8 cellular contexts compared by ENCODE assay signal in the genomic region with DNA sequence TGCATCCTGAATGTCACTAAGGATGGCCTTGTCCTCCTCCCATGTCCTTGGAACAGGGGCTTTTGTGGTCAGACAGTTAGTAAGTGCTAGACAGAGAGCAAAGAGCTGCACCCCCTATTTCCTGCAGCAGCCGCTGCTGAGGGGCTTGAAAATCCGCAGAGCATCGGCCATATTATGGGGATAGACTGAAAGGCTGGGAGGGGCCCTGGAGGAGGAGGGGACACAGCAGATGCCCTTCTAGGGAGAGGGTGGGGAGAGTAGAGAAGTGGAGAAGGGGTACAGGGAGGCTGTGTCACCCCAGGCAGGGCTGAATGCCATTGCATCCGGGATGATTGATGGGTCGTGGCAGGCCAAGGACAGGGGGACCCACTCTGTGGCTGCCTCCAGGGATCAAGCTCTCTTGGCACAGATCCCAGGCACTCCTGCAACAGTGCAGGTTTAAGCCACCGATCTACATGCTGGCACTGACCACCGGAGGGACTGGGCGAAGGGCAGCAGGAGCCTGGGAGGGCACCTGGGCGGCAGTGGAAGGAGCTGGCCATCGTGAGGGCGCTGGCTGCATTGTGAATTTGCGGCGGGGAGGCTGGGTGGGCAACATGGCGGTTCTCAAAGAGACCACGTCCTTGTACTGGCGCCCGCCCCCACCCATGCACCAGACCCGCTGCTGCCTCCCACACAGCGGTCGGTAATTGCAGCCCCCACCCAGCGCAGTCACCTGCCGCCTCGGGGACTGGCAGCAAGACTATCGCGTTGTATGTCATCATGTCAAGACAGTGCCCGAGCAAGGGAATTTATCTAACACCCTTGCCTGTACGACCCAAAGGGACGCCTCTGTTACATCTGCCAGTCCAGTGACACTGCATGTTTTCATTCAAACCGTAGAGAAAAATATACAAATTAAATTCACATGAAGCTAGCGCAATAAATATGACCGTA. TPM values are rescaled to one million over a fixed set of nuclear protein-coding genes. Genes with fewer than 3 reads are reported as not detected.
A peak's percentile ranks its signal among the peaks of the same experiment; 100 is the strongest.
DNase-seq lines count a peak whose midpoint lies in the region; ATAC-seq and TF ChIP-seq lines count a peak whose summit lies in the region.
"Not testable (repeated sequence)": the region's sequence is repeated elsewhere in the genome, so short reads cannot be mapped to it uniquely, and the experiment has no call there.

No MANE protein-coding gene starts in this region.

- POLR2A ChIA-PET in activated CD4-positive, alpha-beta memory T cell treated with anti-CD3 and anti-CD28 coated beads, Interleukin-2, amount 10 ng/mL, durations not matched to agents 7 days and 5 days (lab: Charles Lee), result interaction anchor here (1.0 to 1.3 kb wide), 4 partner anchors 10 to 103 kb away, joined by 3 to 4 read pairs (median 4); a partner anchor contains a TSS

- peaks cover 40% of the 10 kb centered on the region for H3K27me3 Mint-ChIP-seq in activated CD4-positive, alpha-beta memory T cell treated with anti-CD3 and anti-CD28 coated beads, Interleukin-2, amount 10 ng/mL, durations not matched to agents 7 days and 5 days
- H3K27me3 Mint-ChIP-seq in natural killer cell (ENCODE audit: low read depth in 2 of 2), result peaks cover 8 to 12% of the 10 kb centered on the region in 2 donors
- peaks cover 18% of the 10 kb centered on the region for H3K27me3 Mint-ChIP-seq in stimulated activated naive CD8-positive, alpha-beta T cell treated with anti-CD3 and anti-CD28 coated beads, Interleukin-15, amount 100 ng/mL, for 72 hours

- CTCF ChIA-PET in activated CD4-positive, alpha-beta memory T cell treated with anti-CD3 and anti-CD28 coated beads, Interleukin-2, amount 10 ng/mL, durations not matched to agents 7 days and 5 days (lab: Charles Lee), result interaction anchor here (0.5 to 2.1 kb wide), 29 partner anchors 8 to 587 kb away, joined by 3 to 17 read pairs (median 4); a partner anchor contains a TSS

- not testable (repeated sequence) for H3K9me3 ChIP-seq in right atrium auricular region

- peak overlapping the region; percentile 80 for H3K4me3 Mint-ChIP-seq in activated CD4-positive, alpha-beta memory T cell treated with anti-CD3 and anti-CD28 coated beads, Interleukin-2, amount 10 ng/mL, durations not matched to agents 7 days and 5 days
- peak overlapping the region; percentile 90 for H3K4me3 Mint-ChIP-seq in natural killer cell
- H3K4me3 Mint-ChIP-seq in stimulated activated naive CD8-positive, alpha-beta T cell treated with anti-CD3 and anti-CD28 coated beads, Interleukin-15, amount 100 ng/mL, for 72 hours, result peak overlapping the region; percentile 80 to 86

- not testable (repeated sequence) for H3K27me3 ChIP-seq in right atrium auricular region

- H3K4me1 ChIP-seq in right atrium auricular region, result peaks cover 0 to 26% of the 10 kb centered on the region in 2 donors

- H3K27ac ChIP-seq in right atrium auricular region, result peak overlapping the region; percentile 95 to 100

- peaks cover 20% of the 10 kb centered on the region for H3K4me1 Mint-ChIP-seq in activated CD4-positive, alpha-beta memory T cell treated with anti-CD3 and anti-CD28 coated beads, Interleukin-2, amount 10 ng/mL, durations not matched to agents 7 days and 5 days
- H3K4me1 Mint-ChIP-seq in natural killer cell, result peaks cover 9 to 18% of the 10 kb centered on the region in 2 donors
- H3K4me1 Mint-ChIP-seq in stimulated activated naive CD8-positive, alpha-beta T cell treated with anti-CD3 and anti-CD28 coated beads, Interleukin-15, amount 100 ng/mL, for 72 hours, result peaks cover 23% of the 10 kb centered on the region

- H3K36me3 ChIP-seq in right atrium auricular region, result not testable (repeated sequence)

- ATAC-seq in HG02870 (IDR thresholded peaks at IDR 0.05; ENCODE audit: unreplicated experiment) (peak; percentile 10), natural killer cell (peak in 2 of 3 donors; percentile 23 to 27)
- peak; percentile 41 for ATAC-seq in stimulated activated naive CD8-positive, alpha-beta T cell treated with anti-CD3 and anti-CD28 coated beads, Interleukin-15, amount 100 ng/mL, for 72 hours

- H3K27ac Mint-ChIP-seq in activated CD4-positive, alpha-beta memory T cell treated with anti-CD3 and anti-CD28 coated beads, Interleukin-2, amount 10 ng/mL, durations not matched to agents 7 days and 5 days, result peak overlapping the region; percentile 74
- peak overlapping the region; percentile 66 to 68 for H3K27ac Mint-ChIP-seq in natural killer cell
- H3K27ac Mint-ChIP-seq in stimulated activated naive CD8-positive, alpha-beta T cell treated with anti-CD3 and anti-CD28 coated beads, Interleukin-15, amount 100 ng/mL, for 72 hours, result peak overlapping the region; percentile 67 to 83

- not testable (repeated sequence) for H3K9me3 Mint-ChIP-seq in activated CD4-positive, alpha-beta memory T cell treated with anti-CD3 and anti-CD28 coated beads, Interleukin-2, amount 10 ng/mL, durations not matched to agents 7 days and 5 days; natural killer cell
- peaks cover 0 to 12% of the 10 kb centered on the region in 2 donors for H3K9me3 Mint-ChIP-seq in stimulated activated naive CD8-positive, alpha-beta T cell treated with anti-CD3 and anti-CD28 coated beads, Interleukin-15, amount 100 ng/mL, for 72 hours

- not testable (repeated sequence) for H3K36me3 Mint-ChIP-seq in activated CD4-positive, alpha-beta memory T cell treated with anti-CD3 and anti-CD28 coated beads, Interleukin-2, amount 10 ng/mL, durations not matched to agents 7 days and 5 days (ENCODE audit: low read depth); natural killer cell

- not testable (repeated sequence) for TF ChIP-seq CTCF in right atrium auricular region (IDR thresholded peaks at IDR 0.05); natural killer cell (IDR thresholded peaks at IDR 0.05)

- H3K4me3 ChIP-seq in right atrium auricular region, result peak overlapping the region; percentile 90 to 98

- intact Hi-C loops in natural killer cell (cut with micrococcal nuclease), result loop anchor here (1.0 kb wide), 2 partner anchors 25 to 167 kb away; no protein-coding TSS in a partner anchor

- DNase-seq in COLO668 (lab: John Stamatoyannopoulos, UW; ENCODE audit: unreplicated experiment) (peak; percentile 21), NCI-H748 treated with DMSO at 0.1 percent for 48 hours (lab: John Stamatoyannopoulos, UW) (peak; percentile 32)
- peak; percentile 22 for DNase-seq in activated CD4-positive, alpha-beta memory T cell treated with anti-CD3 and anti-CD28 coated beads, Interleukin-2, amount 10 ng/mL, durations not matched to agents 7 days and 5 days
- peak; percentile 17 for DNase-seq in central memory CD4-positive, alpha-beta T cell
- not testable (repeated sequence) for DNase-seq in right atrium auricular region (ENCODE audit: low spot score); natural killer cell
- DNase-seq in stimulated activated naive CD8-positive, alpha-beta T cell treated with anti-CD3 and anti-CD28 coated beads, Interleukin-15, amount 100 ng/mL, for 72 hours, result peak in 1 of 2 donors; percentile 22

RNA-seq across cellular contexts. Expression of a gene that starts 0.9 kb away (rescaled TPM):
- 1 to 10 TPM; 2.5 to 3.6 TPM for total RNA-seq in activated CD4-positive, alpha-beta memory T cell treated with anti-CD3 and anti-CD28 coated beads, Interleukin-2, amount 10 ng/mL, durations not matched to agents 7 days and 5 days
- total RNA-seq in right atrium auricular region, result 10 to 100 TPM; 33.8 to 42.2 TPM
- 10 to 100 TPM in 2 of 3 donors, 1 to 10 TPM in 1; 9.2 to 13.2 (median 11.4) TPM for total RNA-seq in natural killer cell

RNA-seq across cellular contexts. Expression of a gene that starts 37.9 kb away (rescaled TPM):
- 1 to 10 TPM; 7.3 to 9.2 TPM for total RNA-seq in activated CD4-positive, alpha-beta memory T cell treated with anti-CD3 and anti-CD28 coated beads, Interleukin-2, amount 10 ng/mL, durations not matched to agents 7 days and 5 days
- 10 to 100 TPM in 1 of 2 donors, 1 to 10 TPM in 1; 5.4 to 10.6 TPM for total RNA-seq in right atrium auricular region
- total RNA-seq in natural killer cell, result 1 to 10 TPM; 2.9 to 5.9 (median 5.7) TPM
